ENCODE assay signal across 32 cellular contexts in genomic region chr16:8893976-8894690, GRCh38. TPM values are rescaled to one million over a fixed set of nuclear protein-coding genes. Genes with fewer than 3 reads are reported as not detected.
DNase-seq lines count a peak whose midpoint lies in the region; ATAC-seq, FAIRE-seq and TF ChIP-seq lines count a peak whose summit lies in the region.
"Had no signal": no experiment of that assay in that cellular context is flagged by ENCODE, and none has a peak within 500 bp of the region (broad histone marks: within the 10 kb centered on the region; RNA-seq: fewer than 3 reads in every experiment).

No MANE protein-coding gene starts in this region.

- H4K20me1 ChIP-seq in OCI-LY1 (ENCODE audit: insufficient read depth, low read length): no peaks in the 10 kb centered on the region

- no peaks in the 10 kb centered on the region for H3K9me3 Mint-ChIP-seq in activated T-cell treated with anti-CD3 and anti-CD28 coated beads, Interleukin-2, amount 50 U/mL, for 24 hours
- H3K9me3 Mint-ChIP-seq in Caco-2 (ENCODE audit: unreplicated experiment): no peaks in the 10 kb centered on the region
- H3K9me3 Mint-ChIP-seq: activated CD4-positive, alpha-beta T cell treated with anti-CD3 and anti-CD28 coated beads, Interleukin-2, amount 10 ng/mL, durations not matched to agents 7 days and 5 days; CD8-positive, alpha-beta T cell; effector memory CD8-positive, alpha-beta T cell; mesothelial cell of epicardium had no signal

- TF ChIP-seq POLR2A in sigmoid colon (IDR thresholded peaks at IDR 0.05): no peak

- POLR2A ChIA-PET in Caco-2 (lab: Charles Lee): no interaction called here

- DNase-seq in activated T-cell treated with anti-CD3 and anti-CD28 coated beads, Interleukin-2, amount 50 U/mL, for 24 hours: no peak
- DNase-seq in activated T-cell treated with anti-CD3 and anti-CD28 coated beads, Interleukin-2, amount 50 U/mL, for 48 hours: no peak
- DNase-seq in kidney: peak; percentile 34
- peak; percentile 49 for DNase-seq in sigmoid colon
- DNase-seq in activated CD4-positive, CD25-positive, alpha-beta regulatory T cell (lab: John Stamatoyannopoulos, UW): no peak
- DNase-seq in Caco-2: no peak
- DNase-seq: 8988T; activated CD4-positive, alpha-beta T cell treated with anti-CD3 and anti-CD28 coated beads, Interleukin-2, amount 10 ng/mL, durations not matched to agents 7 days and 5 days; activated naive CD4-positive, alpha-beta T cell treated with anti-CD3 and anti-CD28 coated beads, Interleukin-2, amount 50 U/mL, for 16 hours; CD8-positive, alpha-beta T cell; effector memory CD8-positive, alpha-beta T cell; KBM-7; left lung; NCI-H1092 treated with DMSO at 0.1 percent for 48 hours; NCI-H1694 treated with DMSO at 0.1 percent for 48 hours; NCI-H2171 treated with DMSO at 0.1 percent for 48 hours; NCI-H510A; occipital lobe; stimulated activated naive CD8-positive, alpha-beta T cell treated with anti-CD3 and anti-CD28 coated beads, Interleukin-15, Interleukin-2, amounts not matched to agents 100 U/mL and 50 U/mL, for 24 hours; WERI-Rb-1 had no signal

- H3K27me3 ChIP-seq in OCI-LY1 (ENCODE audit: insufficient read depth, low read length): no peaks in the 10 kb centered on the region
- no peaks in the 10 kb centered on the region for H3K27me3 ChIP-seq in sigmoid colon
- H3K27me3 ChIP-seq in Caco-2 (replicated peaks; ENCODE audit: control insufficient read depth, insufficient read depth, low read length): no peaks in the 10 kb centered on the region
- H3K27me3 ChIP-seq: left lung, SJSA1 had no signal

- no peaks in the 10 kb centered on the region for H3K9me3 ChIP-seq in OCI-LY1 (ENCODE audit: low read length)
- H3K9me3 ChIP-seq in kidney (ENCODE audit: control insufficient read depth in 1 of 2, low read length in 2 of 2): no peaks in the 10 kb centered on the region
- no peaks in the 10 kb centered on the region for H3K9me3 ChIP-seq in sigmoid colon
- no peaks in the 10 kb centered on the region for H3K9me3 ChIP-seq in Caco-2
- H3K9me3 ChIP-seq: left lung, SJSA1 had no signal

- FAIRE-seq in kidney (lab: Jason Lieb, UNC): no peak

- no TSS peak for BruUV-seq in Caco-2 (replicated peaks; lab: Mats Ljungman, UMichigan)

- peaks cover 98% of the 10 kb centered on the region for H3K36me3 ChIP-seq in OCI-LY1 (ENCODE audit: insufficient read depth, low read length)
- peaks cover 51 to 77% of the 10 kb centered on the region in 2 donors for H3K36me3 ChIP-seq in kidney (ENCODE audit: control insufficient read depth in 1 of 2, insufficient read depth in 2 of 2, low read length in 2 of 2)
- peaks cover 36 to 98% (median 67%) of the 10 kb centered on the region in 4 donors for H3K36me3 ChIP-seq in sigmoid colon
- peaks cover 7% of the 10 kb centered on the region for H3K36me3 ChIP-seq in Caco-2 (ENCODE audit: control insufficient read depth, insufficient read depth, low read length)

- no peaks in the 10 kb centered on the region for H3K27me3 Mint-ChIP-seq in activated T-cell treated with anti-CD3 and anti-CD28 coated beads, Interleukin-2, amount 50 U/mL, for 24 hours
- H3K27me3 Mint-ChIP-seq in Caco-2 (ENCODE audit: insufficient read depth, unreplicated experiment): no peaks in the 10 kb centered on the region
- H3K27me3 Mint-ChIP-seq: activated CD4-positive, alpha-beta T cell treated with anti-CD3 and anti-CD28 coated beads, Interleukin-2, amount 10 ng/mL, durations not matched to agents 7 days and 5 days; effector memory CD8-positive, alpha-beta T cell had no signal

- no peaks in the 10 kb centered on the region for H3K79me2 ChIP-seq in OCI-LY1 (ENCODE audit: insufficient read depth, low read length)

- H3K36me3 Mint-ChIP-seq in activated T-cell treated with anti-CD3 and anti-CD28 coated beads, Interleukin-2, amount 50 U/mL, for 24 hours (ENCODE audit: low read depth): peaks cover 91% of the 10 kb centered on the region
- H3K36me3 Mint-ChIP-seq in Caco-2 (ENCODE audit: insufficient read depth, unreplicated experiment): peaks cover 84% of the 10 kb centered on the region

- H3K4me3 ChIP-seq in OCI-LY1 (ENCODE audit: low read depth, low read length, poor library complexity, severe bottlenecking) (no peak overlapping the region), kidney (ENCODE audit: low read length in 2 of 2) (no peak overlapping the region), sigmoid colon (no peak overlapping the region), Caco-2 (ENCODE audit: low read depth, low read length) (no peak overlapping the region)
- H3K4me3 ChIP-seq: left lung, SJSA1 had no signal

- WGBS in sigmoid colon, 2 donors: 86 to 87% methylated on average over 14 of the region's 14 CpGs

- TF ChIP-seq CTCF in OCI-LY1 (IDR thresholded peaks at IDR 0.05; ENCODE audit: low read length) (no peak), kidney (IDR thresholded peaks at IDR 0.05; ENCODE audit: borderline replicate concordance, extremely low read depth, insufficient read depth) (no peak), sigmoid colon (IDR thresholded peaks at IDR 0.05) (no peak), Caco-2 (IDR thresholded peaks at IDR 0.05; ENCODE audit: insufficient read depth in 1 of 2, low read depth in 1 of 2, low read length in 1 of 2, severe bottlenecking in 1 of 2, unreplicated experiment in 1 of 2) (no peak)

- CTCF ChIA-PET in Caco-2 (lab: Charles Lee): interaction anchor here (1.4 kb wide), 1 partner anchor 115 kb away, joined by 5 read pairs; no protein-coding TSS in a partner anchor

- H3K4me1 ChIP-seq in OCI-LY1 (ENCODE audit: insufficient read depth, low read length, severe bottlenecking) (peaks cover 62% of the 10 kb centered on the region), kidney (ENCODE audit: control insufficient read depth in 1 of 2, insufficient read depth in 1 of 2, low read depth in 1 of 2, low read length in 2 of 2) (no peaks in the 10 kb centered on the region), sigmoid colon (no peaks in the 10 kb centered on the region), Caco-2 (no peaks in the 10 kb centered on the region)
- H3K4me1 ChIP-seq: left lung had no signal

- no peak for TF ChIP-seq EP300 in sigmoid colon (IDR thresholded peaks at IDR 0.05)

- H3K27ac ChIP-seq in OCI-LY1 (ENCODE audit: low read depth, low read length, poor library complexity, severe bottlenecking): peak overlapping the region; percentile 96
- no peak overlapping the region for H3K27ac ChIP-seq in kidney (ENCODE audit: low read depth in 2 of 2, low read length in 2 of 2)
- H3K27ac ChIP-seq in sigmoid colon: no peak overlapping the region
- H3K27ac ChIP-seq: left lung, SJSA1, WERI-Rb-1 had no signal

- no peak overlapping the region for H2AFZ ChIP-seq in OCI-LY1 (ENCODE audit: low read length)

- peak overlapping the region; percentile 16; the same call in 1 of the 2 replicates for H3K4me2 ChIP-seq in OCI-LY1 (ENCODE audit: low read length)

- intact Hi-C loops in kidney (cut with DNase I) (loop anchor here (10.0 kb wide), 1 partner anchor 61 kb away; no protein-coding TSS in a partner anchor), sigmoid colon (cut with DNase I) (no loop called here), Caco-2 (cut with micrococcal nuclease; ENCODE audit: unreplicated experiment) (no loop called here)

- H3K9ac ChIP-seq in OCI-LY1 (ENCODE audit: low read length): peak overlapping the region; percentile 57; the same call in 1 of the 2 replicates
- no peak overlapping the region for H3K9ac ChIP-seq in kidney (ENCODE audit: low read length in 2 of 2)

- H3K4me3 Mint-ChIP-seq in activated T-cell treated with anti-CD3 and anti-CD28 coated beads, Interleukin-2, amount 50 U/mL, for 24 hours: no peak overlapping the region
- H3K4me3 Mint-ChIP-seq in Caco-2 (ENCODE audit: unreplicated experiment): no peak overlapping the region
- H3K4me3 Mint-ChIP-seq: activated CD4-positive, alpha-beta T cell treated with anti-CD3 and anti-CD28 coated beads, Interleukin-2, amount 10 ng/mL, durations not matched to agents 7 days and 5 days; CD8-positive, alpha-beta T cell; effector memory CD8-positive, alpha-beta T cell; mesothelial cell of epicardium had no signal

- no peaks in the 10 kb centered on the region for H3K9me2 ChIP-seq in OCI-LY1 (ENCODE audit: low read depth, low read length)

- peak overlapping the region; percentile 81 for H3K27ac Mint-ChIP-seq in activated T-cell treated with anti-CD3 and anti-CD28 coated beads, Interleukin-2, amount 50 U/mL, for 24 hours
- no peak overlapping the region for H3K27ac Mint-ChIP-seq in Caco-2 (ENCODE audit: unreplicated experiment)
- H3K27ac Mint-ChIP-seq: mesothelial cell of epicardium had no signal

- H3F3A ChIP-seq in OCI-LY1 (ENCODE audit: insufficient read depth, low read length): peaks cover 15% of the 10 kb centered on the region

- peaks cover 23% of the 10 kb centered on the region for H3K4me1 Mint-ChIP-seq in activated T-cell treated with anti-CD3 and anti-CD28 coated beads, Interleukin-2, amount 50 U/mL, for 24 hours (ENCODE audit: low read depth)
- H3K4me1 Mint-ChIP-seq in Caco-2 (ENCODE audit: low read depth, unreplicated experiment): no peaks in the 10 kb centered on the region
- H3K4me1 Mint-ChIP-seq: activated CD4-positive, alpha-beta T cell treated with anti-CD3 and anti-CD28 coated beads, Interleukin-2, amount 10 ng/mL, durations not matched to agents 7 days and 5 days; mesothelial cell of epicardium had no signal

- no peak for ATAC-seq in HG03469 (IDR thresholded peaks at IDR 0.05; ENCODE audit: unreplicated experiment)
- ATAC-seq: CD8-positive, alpha-beta T cell; effector memory CD8-positive, alpha-beta T cell; left lung; stimulated activated naive CD8-positive, alpha-beta T cell treated with anti-CD3 and anti-CD28 coated beads, Interleukin-15, Interleukin-2, amounts not matched to agents 100 U/mL and 50 U/mL, for 24 hours had no signal

RNA-seq across cellular contexts. Expression of gene LITAFD, which starts 12.0 kb away (rescaled TPM):
- total RNA-seq in kidney: not detected
- not detected for polyA plus RNA-seq in kidney (ENCODE audit: insufficient read depth, low read depth, low replicate concordance)
- not detected for total RNA-seq in sigmoid colon
- polyA plus RNA-seq in sigmoid colon: not detected
- total RNA-seq in Caco-2 (2022): not detected in 2 replicates
- total RNA-seq: activated CD4-positive, alpha-beta T cell treated with anti-CD3 and anti-CD28 coated beads, Interleukin-2, amount 10 ng/mL, durations not matched to agents 7 days and 5 days; aorta; CD8-positive, alpha-beta T cell; H4; HT1080; left lung; M059J; mesothelial cell of epicardium; occipital lobe; RPMI7951; SJSA1; temporal lobe; urinary bladder had no signal
- polyA plus RNA-seq: aorta, esophagus, urinary bladder had no signal

RNA-seq across cellular contexts. Expression of gene CARHSP1, which starts 25.3 kb away (rescaled TPM):
- total RNA-seq in kidney (134 TPM), sigmoid colon (10 to 100 TPM; 32.1 to 79.5 (median 52.8) TPM), Caco-2 (2022) (103 and 105 TPM in 2 replicates)
- polyA plus RNA-seq in kidney (ENCODE audit: insufficient read depth, low read depth, low replicate concordance) (130 TPM), sigmoid colon (100 to 1,000 TPM; 121 to 154 (median 134) TPM)

Comparison
In these comparisons a context has a peak if more than half of its experiments do, and no peak if none do; other contexts are left out.
1. DNase-seq: peak in kidney (single experiment) and sigmoid colon (single experiment); none in activated T-cell treated with anti-CD3 and anti-CD28 coated beads, Interleukin-2, amount 50 U/mL, for 24 hours (single experiment), activated T-cell treated with anti-CD3 and anti-CD28 coated beads, Interleukin-2, amount 50 U/mL, for 48 hours (0 of 2), activated CD4-positive, CD25-positive, alpha-beta regulatory T cell (0 of 4) and Caco-2 (0 of 2).